15 cellular contexts compared by ENCODE assay signal in genomic region chr1:244065063-244065788, GRCh38. TPM values are rescaled to one million over a fixed set of nuclear protein-coding genes. Genes with fewer than 3 reads are reported as not detected.
A peak's percentile ranks its signal among the peaks of the same experiment; 100 is the strongest.
DNase-seq lines count a peak whose midpoint lies in the region; ATAC-seq, FAIRE-seq and TF ChIP-seq lines count a peak whose summit lies in the region.
"Had no signal": no experiment of that assay in that cellular context is flagged by ENCODE, and none has a peak within 500 bp of the region (broad histone marks: within the 10 kb centered on the region; RNA-seq: fewer than 3 reads in every experiment).

No MANE protein-coding gene starts in this region.

- H3K27ac ChIP-seq in astrocyte (ENCODE audit: low read depth, low read length), result no peak overlapping the region
- peak overlapping the region in 1 of 2 donors; percentile 35 for H3K27ac ChIP-seq in small intestine (ENCODE audit: low read depth in 1 of 2, low read length in 1 of 2)
- H3K27ac ChIP-seq: left lung had no signal

- no peak for TF ChIP-seq CTCF in astrocyte (IDR thresholded peaks at IDR 0.05; ENCODE audit: insufficient read depth, low read depth, low read length)

- DNase-seq in activated CD4-positive, alpha-beta T cell treated with anti-CD3 and anti-CD28 coated beads, Interleukin-2, amount 10 ng/mL, durations not matched to agents 24 days and 14 days, result peak; percentile 47
- no peak for DNase-seq in activated CD4-positive, alpha-beta T cell treated with anti-CD3 and anti-CD28 coated beads, Interleukin-2, amount 10 ng/mL, durations not matched to agents 7 days and 5 days
- DNase-seq in astrocyte (ENCODE audit: low read depth) (no peak), kidney tubule cell (ENCODE audit: low spot score) (peak; percentile 83), small intestine (peak; percentile 88), EL (no peak), NCI-H524 treated with DMSO at 0.1 percent for 48 hours (lab: John Stamatoyannopoulos, UW) (no peak)
- DNase-seq: left lung; NCI-H2081; stimulated activated CD4-positive, alpha-beta T cell treated with anti-CD3 and anti-CD28 coated beads, Interleukin-4, amount 100 ng/mL, for 24 hours; T-helper 2 cell had no signal

- no peak for ATAC-seq in HG03457 (IDR thresholded peaks at IDR 0.05; ENCODE audit: unreplicated experiment)
- ATAC-seq: activated CD4-positive, CD25-positive, alpha-beta regulatory T cell treated with anti-CD3 and anti-CD28 coated beads, Interleukin-2, amount 50 U/mL, for 24 hours had no signal

- H3K27ac Mint-ChIP-seq in activated CD4-positive, alpha-beta T cell treated with anti-CD3 and anti-CD28 coated beads, Interleukin-2, amount 10 ng/mL, durations not matched to agents 24 days and 14 days, result no peak overlapping the region
- no peak overlapping the region for H3K27ac Mint-ChIP-seq in activated CD4-positive, alpha-beta T cell treated with anti-CD3 and anti-CD28 coated beads, Interleukin-2, amount 10 ng/mL, durations not matched to agents 7 days and 5 days
- peak overlapping the region; percentile 6 for H3K27ac Mint-ChIP-seq in astrocyte (ENCODE audit: unreplicated experiment)
- H3K27ac Mint-ChIP-seq: activated T-helper 2 cell treated with anti-CD3 and anti-CD28 coated beads, Interferon-gamma antibody, Interleukin-2, Interleukin-4, amounts not matched to agents 10 μg/mL and 5 μg/mL and 100 μg/mL, durations not matched to agents 14 hours and 24 hours and 36 hours had no signal

- H3K9me3 ChIP-seq in astrocyte (ENCODE audit: insufficient read depth, low read depth, low read length) (no peaks in the 10 kb centered on the region), small intestine (ENCODE audit: control insufficient read depth, low read depth) (no peaks in the 10 kb centered on the region)
- H3K9me3 ChIP-seq: left lung had no signal

- POLR2A ChIA-PET in activated CD4-positive, alpha-beta T cell treated with anti-CD3 and anti-CD28 coated beads, Interleukin-2, amount 10 ng/mL, durations not matched to agents 7 days and 5 days (lab: Charles Lee), result no interaction called here

- no peaks in the 10 kb centered on the region for H4K20me1 ChIP-seq in astrocyte (ENCODE audit: insufficient read depth, low read length)

- H3K36me3 ChIP-seq in astrocyte (ENCODE audit: insufficient read depth, low read length) (no peaks in the 10 kb centered on the region), small intestine (ENCODE audit: control insufficient read depth in 2 of 2, insufficient read depth in 2 of 2, low read length in 2 of 2) (no peaks in the 10 kb centered on the region)
- H3K36me3 ChIP-seq: left lung had no signal

- no peaks in the 10 kb centered on the region for H3K79me2 ChIP-seq in astrocyte (ENCODE audit: insufficient read depth, low read length)

- H3K4me1 ChIP-seq in astrocyte (ENCODE audit: insufficient read depth, low read length) (peaks cover 19% of the 10 kb centered on the region), small intestine (ENCODE audit: control insufficient read depth in 2 of 2, insufficient read depth in 1 of 2, low read depth in 1 of 2, low read length in 1 of 2) (peaks cover 0 to 4% of the 10 kb centered on the region in 2 donors)
- H3K4me1 ChIP-seq: left lung had no signal

- H3K36me3 Mint-ChIP-seq in activated CD4-positive, alpha-beta T cell treated with anti-CD3 and anti-CD28 coated beads, Interleukin-2, amount 10 ng/mL, durations not matched to agents 24 days and 14 days (ENCODE audit: low read depth), result no peaks in the 10 kb centered on the region
- H3K36me3 Mint-ChIP-seq in activated CD4-positive, alpha-beta T cell treated with anti-CD3 and anti-CD28 coated beads, Interleukin-2, amount 10 ng/mL, durations not matched to agents 7 days and 5 days (ENCODE audit: low read depth), result no peaks in the 10 kb centered on the region
- H3K36me3 Mint-ChIP-seq in astrocyte (ENCODE audit: low read depth, unreplicated experiment), result no peaks in the 10 kb centered on the region

- no peak overlapping the region for H3K9ac ChIP-seq in astrocyte (ENCODE audit: low read length)

- H3K27me3 ChIP-seq in astrocyte (ENCODE audit: insufficient read depth, low read length) (no peaks in the 10 kb centered on the region), small intestine (ENCODE audit: control insufficient read depth in 2 of 2, insufficient read depth in 2 of 2, low read length in 2 of 2) (no peaks in the 10 kb centered on the region)
- H3K27me3 ChIP-seq: left lung had no signal

- no peak overlapping the region for H3K4me3 Mint-ChIP-seq in activated CD4-positive, alpha-beta T cell treated with anti-CD3 and anti-CD28 coated beads, Interleukin-2, amount 10 ng/mL, durations not matched to agents 24 days and 14 days
- no peak overlapping the region for H3K4me3 Mint-ChIP-seq in activated CD4-positive, alpha-beta T cell treated with anti-CD3 and anti-CD28 coated beads, Interleukin-2, amount 10 ng/mL, durations not matched to agents 7 days and 5 days
- no peak overlapping the region for H3K4me3 Mint-ChIP-seq in astrocyte (ENCODE audit: unreplicated experiment)
- H3K4me3 Mint-ChIP-seq: central memory CD8-positive, alpha-beta T cell had no signal

- intact Hi-C loops in activated CD4-positive, alpha-beta T cell treated with anti-CD3 and anti-CD28 coated beads, Interleukin-2, amount 10 ng/mL, durations not matched to agents 24 days and 14 days (cut with micrococcal nuclease), result no loop called here

- FAIRE-seq in astrocyte (lab: Jason Lieb, UNC) (no peak), small intestine (lab: Jason Lieb, UNC) (no peak)

- H3K4me1 Mint-ChIP-seq in activated CD4-positive, alpha-beta T cell treated with anti-CD3 and anti-CD28 coated beads, Interleukin-2, amount 10 ng/mL, durations not matched to agents 24 days and 14 days, result peaks cover 2% of the 10 kb centered on the region
- H3K4me1 Mint-ChIP-seq in activated CD4-positive, alpha-beta T cell treated with anti-CD3 and anti-CD28 coated beads, Interleukin-2, amount 10 ng/mL, durations not matched to agents 7 days and 5 days, result peaks cover 3% of the 10 kb centered on the region
- peaks cover 9% of the 10 kb centered on the region for H3K4me1 Mint-ChIP-seq in astrocyte (ENCODE audit: low read depth, unreplicated experiment)
- H3K4me1 Mint-ChIP-seq: central memory CD8-positive, alpha-beta T cell had no signal

- no peaks in the 10 kb centered on the region for H3K9me3 Mint-ChIP-seq in activated CD4-positive, alpha-beta T cell treated with anti-CD3 and anti-CD28 coated beads, Interleukin-2, amount 10 ng/mL, durations not matched to agents 24 days and 14 days
- no peaks in the 10 kb centered on the region for H3K9me3 Mint-ChIP-seq in activated CD4-positive, alpha-beta T cell treated with anti-CD3 and anti-CD28 coated beads, Interleukin-2, amount 10 ng/mL, durations not matched to agents 7 days and 5 days
- H3K9me3 Mint-ChIP-seq in astrocyte (ENCODE audit: unreplicated experiment), result no peaks in the 10 kb centered on the region
- H3K9me3 Mint-ChIP-seq: activated T-helper 2 cell treated with anti-CD3 and anti-CD28 coated beads, Interferon-gamma antibody, Interleukin-2, Interleukin-4, amounts not matched to agents 10 μg/mL and 5 μg/mL and 100 μg/mL, durations not matched to agents 14 hours and 24 hours and 36 hours; central memory CD8-positive, alpha-beta T cell had no signal

- peaks cover 13% of the 10 kb centered on the region for H3K27me3 Mint-ChIP-seq in activated CD4-positive, alpha-beta T cell treated with anti-CD3 and anti-CD28 coated beads, Interleukin-2, amount 10 ng/mL, durations not matched to agents 24 days and 14 days
- H3K27me3 Mint-ChIP-seq in activated CD4-positive, alpha-beta T cell treated with anti-CD3 and anti-CD28 coated beads, Interleukin-2, amount 10 ng/mL, durations not matched to agents 7 days and 5 days, result peaks cover 2% of the 10 kb centered on the region
- no peaks in the 10 kb centered on the region for H3K27me3 Mint-ChIP-seq in astrocyte (ENCODE audit: low read depth, unreplicated experiment)

- no peak overlapping the region for H3K4me3 ChIP-seq in astrocyte (ENCODE audit: insufficient read depth, low read depth, low read length)
- H3K4me3 ChIP-seq in small intestine (ENCODE audit: low read depth in 1 of 2, low read length in 2 of 2), result no peak overlapping the region
- H3K4me3 ChIP-seq: left lung had no signal

- CTCF ChIA-PET in activated CD4-positive, alpha-beta T cell treated with anti-CD3 and anti-CD28 coated beads, Interleukin-2, amount 10 ng/mL, durations not matched to agents 7 days and 5 days (lab: Charles Lee), result interaction anchor here (0.6 to 1.1 kb wide), 4 partner anchors 9 to 397 kb away, joined by 3 to 4 read pairs (median 3); no protein-coding TSS in a partner anchor

- WGBS in small intestine, 3 donors, result 28 to 64% (median 40%) methylated on average over 9 of the region's 9 CpGs

- H3K4me2 ChIP-seq in astrocyte (ENCODE audit: low read length), result peak overlapping the region; percentile 28

- no peak overlapping the region for H2AFZ ChIP-seq in astrocyte (ENCODE audit: low read depth, low read length)

RNA-seq across cellular contexts. Expression of gene ZBTB18, which starts 14.1 kb away (rescaled TPM):
- 5.5 TPM in 2 replicates for total RNA-seq in activated CD4-positive, alpha-beta T cell treated with anti-CD3 and anti-CD28 coated beads, Interleukin-2, amount 10 ng/mL, durations not matched to agents 24 days and 14 days
- 10 to 100 TPM; 18.4 to 19.6 TPM for total RNA-seq in activated CD4-positive, alpha-beta T cell treated with anti-CD3 and anti-CD28 coated beads, Interleukin-2, amount 10 ng/mL, durations not matched to agents 7 days and 5 days
- total RNA-seq in astrocyte, result 15.5 and 19.2 TPM in 2 replicates
- 10 to 100 TPM in 2 of 3 donors, 1 to 10 TPM in 1; 6.2 to 15.4 (median 10.1) TPM for polyA plus RNA-seq in small intestine

Comparison
In these comparisons a context has a peak if more than half of its experiments do, and no peak if none do; other contexts are left out.
1. DNase-seq: peak in activated CD4-positive, alpha-beta T cell treated with anti-CD3 and anti-CD28 coated beads, Interleukin-2, amount 10 ng/mL, durations not matched to agents 24 days and 14 days (single experiment), kidney tubule cell (single experiment) and small intestine (single experiment); none in activated CD4-positive, alpha-beta T cell treated with anti-CD3 and anti-CD28 coated beads, Interleukin-2, amount 10 ng/mL, durations not matched to agents 7 days and 5 days (single experiment), astrocyte (single experiment), EL (single experiment) and NCI-H524 treated with DMSO at 0.1 percent for 48 hours (single experiment).